Comparison of ENCODE assay signal across 16 cellular contexts in genomic region chr20:49561806-49562205, GRCh38. TPM values are rescaled to one million over a fixed set of nuclear protein-coding genes. Genes with fewer than 3 reads are reported as not detected.
A peak's percentile ranks its signal among the peaks of the same experiment; 100 is the strongest.
DNase-seq lines count a peak whose midpoint lies in the region; ATAC-seq and TF ChIP-seq lines count a peak whose summit lies in the region.
"Had no signal": no experiment of that assay in that cellular context is flagged by ENCODE, and none has a peak within 500 bp of the region (broad histone marks: within the 10 kb centered on the region; RNA-seq: fewer than 3 reads in every experiment).

No MANE protein-coding gene starts in this region.

- TF ChIP-seq POLR2A in sigmoid colon (IDR thresholded peaks at IDR 0.05), result no peak

- POLR2A ChIA-PET in WTC11 (lab: Charles Lee), result interaction anchor here (0.6 kb wide), 1 partner anchor 29 kb away, joined by 3 read pairs; no protein-coding TSS in a partner anchor

- H3K9ac ChIP-seq in ES-I3 (ENCODE audit: low read depth, low read length), result peak overlapping the region; percentile 16; the same call in 1 of the 2 replicates

- H3K36me3 Mint-ChIP-seq in WTC11, result peaks cover 10% of the 10 kb centered on the region

- H3K36me3 ChIP-seq in ES-I3 (ENCODE audit: insufficient read depth, low read length) (no peaks in the 10 kb centered on the region), sigmoid colon (no peaks in the 10 kb centered on the region), upper lobe of right lung (no peaks in the 10 kb centered on the region)

- intact Hi-C loops in sigmoid colon (cut with DNase I), result no loop called here
- intact Hi-C loops in upper lobe of right lung (cut with DNase I), result no loop called here

- no peaks in the 10 kb centered on the region for H3K27me3 Mint-ChIP-seq in WTC11 (ENCODE audit: low read depth)
- H3K27me3 Mint-ChIP-seq: brain had no signal

- no peak for DNase-seq in WTC11 (ENCODE audit: low spot score)
- DNase-seq in kidney glomerular epithelial cell (lab: John Stamatoyannopoulos, UW), result peak; percentile 16
- no peak for DNase-seq in sigmoid colon
- DNase-seq in upper lobe of right lung, result no peak
- DNase-seq in NCI-H187 (lab: John Stamatoyannopoulos, UW), result no peak
- no peak for DNase-seq in NCI-H510A (lab: John Stamatoyannopoulos, UW)
- no peak for DNase-seq in activated CD4-positive, alpha-beta T cell treated with anti-CD3 and anti-CD28 coated beads for 4 hours
- DNase-seq: activated CD4-positive, alpha-beta T cell treated with anti-CD3 and anti-CD28 coated beads, Interleukin-2, amount 50 U/mL, for 48 hours; DMS53; effector memory CD8-positive, alpha-beta T cell; NCI-H1417; NCI-H524; RPMI8226 had no signal

- peaks cover 34% of the 10 kb centered on the region for H3K4me1 Mint-ChIP-seq in WTC11

- H3K9me3 ChIP-seq in ES-I3 (ENCODE audit: control insufficient read depth, insufficient read depth, low read length), result peaks cover 3% of the 10 kb centered on the region; the same call in 1 of the 2 replicates
- H3K9me3 ChIP-seq in sigmoid colon, result no peaks in the 10 kb centered on the region
- H3K9me3 ChIP-seq in upper lobe of right lung, result no peaks in the 10 kb centered on the region

- H3K27me3 ChIP-seq in sigmoid colon (no peaks in the 10 kb centered on the region), upper lobe of right lung (no peaks in the 10 kb centered on the region)

- CTCF ChIA-PET in WTC11 (lab: Charles Lee), result interaction anchor here (1.0 to 3.1 kb wide), 5 partner anchors 18 to 328 kb away, joined by 3 to 15 read pairs (median 4); no protein-coding TSS in a partner anchor

- H3K9me3 Mint-ChIP-seq in WTC11, result peaks cover 6% of the 10 kb centered on the region
- H3K9me3 Mint-ChIP-seq: effector memory CD8-positive, alpha-beta T cell had no signal

- peaks cover 18% of the 10 kb centered on the region for H3K4me1 ChIP-seq in ES-I3 (ENCODE audit: insufficient read depth, low read length)
- H3K4me1 ChIP-seq in sigmoid colon, result peaks cover 0 to 54% (median 32%) of the 10 kb centered on the region in 4 donors
- H3K4me1 ChIP-seq in upper lobe of right lung, result peaks cover 6% of the 10 kb centered on the region

- peak overlapping the region in 2 of 4 donors; percentile 10 to 22 for H3K4me3 ChIP-seq in sigmoid colon
- H3K4me3 ChIP-seq in upper lobe of right lung, result no peak overlapping the region

- ATAC-seq in WTC11 (no peak), upper lobe of right lung (no peak)
- ATAC-seq: effector memory CD8-positive, alpha-beta T cell had no signal

- H3K27ac Mint-ChIP-seq in WTC11, result peak overlapping the region; percentile 45; the same call in 1 of the 2 replicates
- H3K27ac Mint-ChIP-seq: effector memory CD8-positive, alpha-beta T cell; T-helper 2 cell treated with Interferon-gamma antibody and Interleukin-4, amounts not matched to agents 5 μg/mL and 100 μg/mL, for 36 hours had no signal

- TF ChIP-seq CTCF in WTC11 (IDR thresholded peaks at IDR 0.05), result no peak
- TF ChIP-seq CTCF in sigmoid colon (IDR thresholded peaks at IDR 0.05), result no peak
- TF ChIP-seq CTCF in upper lobe of right lung (IDR thresholded peaks at IDR 0.05), result no peak

- H3K27ac ChIP-seq in sigmoid colon, result peak overlapping the region; percentile 75 to 91 (median 78)
- no peak overlapping the region for H3K27ac ChIP-seq in upper lobe of right lung

- TF ChIP-seq EP300 in sigmoid colon (IDR thresholded peaks at IDR 0.05), result no peak

- no peak overlapping the region for H3K4me3 Mint-ChIP-seq in WTC11
- H3K4me3 Mint-ChIP-seq: effector memory CD8-positive, alpha-beta T cell; T-helper 2 cell treated with Interferon-gamma antibody and Interleukin-4, amounts not matched to agents 5 μg/mL and 100 μg/mL, for 36 hours had no signal

- WGBS in sigmoid colon, 2 donors, result 55 to 74% methylated on average over 2 of the region's 2 CpGs

TF ChIP-seq in WTC11, 78 proteins besides CTCF, POLR2A, EP300 and RAD21:
- no peak for TF ChIP-seq OVOL2 (CRISPR knock-in tag; IDR thresholded peaks at IDR 0.05; ENCODE audit: borderline replicate concordance)
- TF ChIP-seq ZNF232 (CRISPR knock-in tag; IDR thresholded peaks at IDR 0.05), result no peak
- no peak for TF ChIP-seq KAT7 (CRISPR knock-in tag; IDR thresholded peaks at IDR 0.05; ENCODE audit: borderline replicate concordance)
- no peak for TF ChIP-seq ESRRA (CRISPR knock-in tag; IDR thresholded peaks at IDR 0.05; ENCODE audit: borderline replicate concordance)
- TF ChIP-seq JAZF1 (CRISPR knock-in tag; IDR thresholded peaks at IDR 0.05), result no peak
- no peak for TF ChIP-seq RELA (CRISPR knock-in tag; IDR thresholded peaks at IDR 0.05; ENCODE audit: borderline replicate concordance)
- TF ChIP-seq ETV6 (CRISPR knock-in tag; IDR thresholded peaks at IDR 0.05), result no peak
- TF ChIP-seq MLX (CRISPR knock-in tag; IDR thresholded peaks at IDR 0.05), result no peak
- TF ChIP-seq ZNF423 (CRISPR knock-in tag; IDR thresholded peaks at IDR 0.05), result no peak
- TF ChIP-seq ATF2 (CRISPR knock-in tag; IDR thresholded peaks at IDR 0.05; ENCODE audit: borderline replicate concordance, low read depth), result no peak
- TF ChIP-seq ZNF281 (CRISPR knock-in tag; IDR thresholded peaks at IDR 0.05), result no peak

RNA-seq across cellular contexts. Expression of gene PTGIS, which starts 6.1 kb away (rescaled TPM):
- total RNA-seq in WTC11 (2021) (24.3 to 37.0 TPM (median 34.4 TPM) in 3 replicates), sigmoid colon (100 to 1,000 TPM in 1 of 4 donors, 10 to 100 TPM in 3; 55.3 to 241 (median 82.5) TPM), upper lobe of right lung (42.1 TPM)
- 10 to 100 TPM in 1 of 3 donors, 1 to 10 TPM in 1, under 1 TPM in 1; 0.46 to 12.0 (median 5.8) TPM for polyA plus RNA-seq in sigmoid colon
